ENCODE assay signal across 8 cellular contexts in genomic region chr5:150511641-150512367, GRCh38. TPM values are rescaled to one million over a fixed set of nuclear protein-coding genes. Genes with fewer than 3 reads are reported as not detected.
DNase-seq lines count a peak whose midpoint lies in the region; TF ChIP-seq lines count a peak whose summit lies in the region.

No MANE protein-coding gene starts in this region.

- H3K4me1 ChIP-seq in HUES48 (ENCODE audit: control insufficient read depth, insufficient read depth, low read length) (peaks cover 37% of the 10 kb centered on the region), suprapubic skin (peaks cover 84% of the 10 kb centered on the region)
- no peaks in the 10 kb centered on the region for H3K4me1 ChIP-seq in effector memory CD4-positive, alpha-beta T cell (ENCODE audit: control insufficient read depth, insufficient read depth, low read length, poor library complexity, severe bottlenecking)

- TF ChIP-seq EP300 in suprapubic skin (IDR thresholded peaks at IDR 0.05), result no peak

- H3K27ac ChIP-seq in HUES48 (ENCODE audit: low read depth, low read length) (peak overlapping the region; percentile 65), caudate nucleus (ENCODE audit: low read depth, low read length) (peak overlapping the region; percentile 94), layer of hippocampus (ENCODE audit: low read depth, low read length) (peak overlapping the region; percentile 66), suprapubic skin (peak overlapping the region; percentile 81)
- no peak overlapping the region for H3K27ac ChIP-seq in effector memory CD4-positive, alpha-beta T cell (ENCODE audit: insufficient read depth, low read length, poor library complexity, severe bottlenecking)

- H3K27me3 ChIP-seq in HUES48 (ENCODE audit: control insufficient read depth, insufficient read depth, low read length) (no peaks in the 10 kb centered on the region), layer of hippocampus (ENCODE audit: control insufficient read depth, insufficient read depth, low read length) (no peaks in the 10 kb centered on the region), suprapubic skin (no peaks in the 10 kb centered on the region)
- no peaks in the 10 kb centered on the region for H3K27me3 ChIP-seq in effector memory CD4-positive, alpha-beta T cell (replicated peaks; ENCODE audit: control insufficient read depth, insufficient read depth, low read length, poor library complexity, severe bottlenecking)

- H3K9me3 ChIP-seq in HUES48 (ENCODE audit: control insufficient read depth, insufficient read depth, low read length), result no peaks in the 10 kb centered on the region
- H3K9me3 ChIP-seq in suprapubic skin, result no peaks in the 10 kb centered on the region
- no peaks in the 10 kb centered on the region for H3K9me3 ChIP-seq in effector memory CD4-positive, alpha-beta T cell (ENCODE audit: control insufficient read depth, low read length)

- no peak overlapping the region for H3K9ac ChIP-seq in HUES48 (ENCODE audit: low read depth, low read length)

- H3K36me3 ChIP-seq in HUES48 (ENCODE audit: control insufficient read depth, insufficient read depth, low read length), result peaks cover 3% of the 10 kb centered on the region; the same call in 1 of the 2 replicates
- no peaks in the 10 kb centered on the region for H3K36me3 ChIP-seq in suprapubic skin
- no peaks in the 10 kb centered on the region for H3K36me3 ChIP-seq in effector memory CD4-positive, alpha-beta T cell (ENCODE audit: control insufficient read depth, insufficient read depth, low read length)

- no peak overlapping the region for H3K4me3 ChIP-seq in HUES48 (ENCODE audit: low read depth, low read length)
- H3K4me3 ChIP-seq in suprapubic skin, result no peak overlapping the region
- no peak overlapping the region for H3K4me3 ChIP-seq in effector memory CD4-positive, alpha-beta T cell (ENCODE audit: insufficient read depth, low read depth, low read length, poor library complexity, severe bottlenecking)

- no peak for TF ChIP-seq CTCF in suprapubic skin (IDR thresholded peaks at IDR 0.05)

- DNase-seq in caudate nucleus (lab: John Stamatoyannopoulos, UW), result peak in 45 of 61 donors; percentile 31 to 92 (median 66)
- DNase-seq in suprapubic skin (ENCODE audit: low spot score in 2 of 2), result peak; percentile 85 to 87
- no peak for DNase-seq in occipital lobe (lab: John Stamatoyannopoulos, UW)
- no peak for DNase-seq in effector memory CD4-positive, alpha-beta T cell
- no peak for DNase-seq in activated naive CD4-positive, alpha-beta T cell treated with anti-CD3 and anti-CD28 coated beads, Interleukin-2, amount 50 U/mL, for 16 hours
- no peak for DNase-seq in activated effector memory CD4-positive, alpha-beta T cell treated with anti-CD3 and anti-CD28 coated beads, Interleukin-2, amount 50 U/mL, for 16 hours

- TF ChIP-seq POLR2A in suprapubic skin (IDR thresholded peaks at IDR 0.05), result no peak

- WGBS in suprapubic skin, result 32% methylated on average over 6 of the region's 6 CpGs

RNA-seq across cellular contexts. Expression of gene NDST1, which starts 3.9 kb away (rescaled TPM):
- 100 to 1,000 TPM in 3 of 4 donors, 10 to 100 TPM in 1; 94.6 to 157 (median 134) TPM for total RNA-seq in suprapubic skin
- total RNA-seq in occipital lobe, result 23.1 TPM

Comparison
In these comparisons a context has a peak if more than half of its experiments do, and no peak if none do; other contexts are left out.
1. DNase-seq: peak in caudate nucleus (45 of 61) and suprapubic skin (2 of 2); none in occipital lobe (single experiment), effector memory CD4-positive, alpha-beta T cell (0 of 3), activated naive CD4-positive, alpha-beta T cell treated with anti-CD3 and anti-CD28 coated beads, Interleukin-2, amount 50 U/mL, for 16 hours (single experiment) and activated effector memory CD4-positive, alpha-beta T cell treated with anti-CD3 and anti-CD28 coated beads, Interleukin-2, amount 50 U/mL, for 16 hours (single experiment).